Comparison of ENCODE assay signal across 10 cellular contexts in genomic region chr18:73340135-73340934, GRCh38.
DNase-seq lines count a peak whose midpoint lies in the region; ATAC-seq lines count a peak whose summit lies in the region.
"Had no signal": no experiment of that assay in that cellular context is flagged by ENCODE, and none has a peak within 500 bp of the region (broad histone marks: within the 10 kb centered on the region; RNA-seq: fewer than 3 reads in every experiment).

No MANE protein-coding gene starts in this region.

- peak; percentile 43 for DNase-seq in HK-2 (ENCODE audit: unreplicated experiment)
- peak; percentile 20 for DNase-seq in dedifferentiated amniotic fluid mesenchymal stem cell (ENCODE audit: extremely low spot score)
- peak; percentile 88 for DNase-seq in mucosa of gallbladder (ENCODE audit: low spot score)
- no peak for DNase-seq in A172 (ENCODE audit: low spot score)
- no peak for DNase-seq in superior temporal gyrus (ENCODE audit: extremely low spot score)
- no peak for DNase-seq in stimulated activated CD4-positive, alpha-beta T cell treated with anti-CD3 and anti-CD28 coated beads, Interleukin-2, amount 100 ng/mL, for 48 hours
- DNase-seq: NCI-H1092 treated with DMSO at 0.1 percent for 48 hours; stimulated activated CD8-positive, alpha-beta memory T cell treated with anti-CD3 and anti-CD28 coated beads, Interleukin-4, amount 100 ng/mL, for 48 hours had no signal

- peak; percentile 71 for ATAC-seq in GM18858 (IDR thresholded peaks at IDR 0.05; ENCODE audit: unreplicated experiment)
- no peak for ATAC-seq in HG02840 (IDR thresholded peaks at IDR 0.05; ENCODE audit: low FRiP score, unreplicated experiment)

Comparison
In these comparisons a context has a peak if more than half of its experiments do, and no peak if none do; other contexts are left out.
1. DNase-seq: peak in HK-2 (single experiment), dedifferentiated amniotic fluid mesenchymal stem cell (single experiment) and mucosa of gallbladder (single experiment); none in A172 (single experiment), superior temporal gyrus (single experiment) and stimulated activated CD4-positive, alpha-beta T cell treated with anti-CD3 and anti-CD28 coated beads, Interleukin-2, amount 100 ng/mL, for 48 hours (0 of 2).